In the genomic region with DNA sequence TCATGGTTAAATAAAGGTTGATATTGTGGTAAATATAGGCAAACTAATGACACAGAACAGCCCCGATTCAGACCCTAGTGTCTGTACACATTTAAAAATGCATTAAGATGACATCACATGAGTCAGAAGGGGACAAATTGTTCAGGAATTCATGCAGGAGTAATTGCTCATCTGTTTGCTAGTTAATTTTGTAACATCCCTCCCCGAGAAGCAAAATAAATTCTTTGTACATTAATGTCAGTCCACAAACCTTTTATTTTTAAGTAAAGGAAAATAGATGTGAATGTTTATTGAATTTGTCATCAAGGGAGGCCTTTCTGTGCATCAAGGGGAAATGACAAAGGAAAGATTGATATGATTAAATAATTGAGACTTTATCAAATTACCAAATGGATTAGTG, we compare ENCODE assay signal across 12 cellular contexts.
DNase-seq lines count a peak whose midpoint lies in the region; ATAC-seq and TF ChIP-seq lines count a peak whose summit lies in the region.
"Had no signal": no experiment of that assay in that cellular context is flagged by ENCODE, and none has a peak within 500 bp of the region (broad histone marks: within the 10 kb centered on the region; RNA-seq: fewer than 3 reads in every experiment).

No MANE protein-coding gene starts in this region.

- H3K27ac ChIP-seq in Panc1 (ENCODE audit: low read length) = peak overlapping the region; percentile 29
- H3K27ac ChIP-seq: heart right ventricle had no signal

- DNase-seq in EH (ENCODE audit: low read depth) = peak; percentile 96
- DNase-seq in Panc1 (ENCODE audit: low read depth, low spot score) = peak; percentile 95
- DNase-seq in epidermal melanocyte (ENCODE audit: insufficient read length, low spot score) = peak; percentile 36
- no peak for DNase-seq in omental fat pad (ENCODE audit: low spot score)
- DNase-seq in cerebellar nuclear complex (lab: John Stamatoyannopoulos, UW) = no peak
- no peak for DNase-seq in cardiac septum (ENCODE audit: low spot score)
- no peak for DNase-seq in posterior vena cava (ENCODE audit: low spot score)
- no peak for DNase-seq in NCI-H146 treated with DMSO at 0.1 percent for 48 hours (lab: John Stamatoyannopoulos, UW; ENCODE audit: unreplicated experiment)
- DNase-seq: heart right ventricle, mesendoderm, NCI-H510A treated with DMSO at 0.1 percent for 48 hours, SHP77 treated with DMSO at 0.1 percent for 48 hours had no signal

- no peak overlapping the region for H3K4me3 ChIP-seq in Panc1 (ENCODE audit: low read depth in 2 of 2, low read length in 2 of 2)
- H3K4me3 ChIP-seq: heart right ventricle had no signal

- POLR2A ChIA-PET in Panc1 (lab: Charles Lee) = no interaction called here

- in situ Hi-C loops in Panc1 (cut with HindIII; ENCODE audit: low pct_unique_long_range_greater_than_20kb, low sequenced_read_pairs) = no loop called here

- H3K27me3 ChIP-seq in Panc1 (ENCODE audit: control insufficient read depth, insufficient read depth, low read length) = no peaks in the 10 kb centered on the region
- H3K27me3 ChIP-seq: heart right ventricle had no signal

- TF ChIP-seq CTCF in Panc1 (IDR thresholded peaks at IDR 0.05) (no peak), omental fat pad (IDR thresholded peaks at IDR 0.05) (no peak)

- H3K4me1 ChIP-seq in Panc1 (ENCODE audit: control insufficient read depth, insufficient read depth, low read length) = peaks cover 63% of the 10 kb centered on the region

- no peaks in the 10 kb centered on the region for H3K36me3 ChIP-seq in Panc1 (ENCODE audit: control insufficient read depth, insufficient read depth, low read length)
- H3K36me3 ChIP-seq: heart right ventricle had no signal

- CTCF ChIA-PET in Panc1 (lab: Charles Lee) = no interaction called here

- intact Hi-C loops in Panc1 (cut with micrococcal nuclease; ENCODE audit: unreplicated experiment) (no loop called here), cardiac septum (cut with DNase I) (no loop called here), posterior vena cava (cut with DNase I) (no loop called here)

- no peaks in the 10 kb centered on the region for H3K9me3 ChIP-seq in Panc1 (ENCODE audit: control insufficient read depth, insufficient read depth, low read depth, low read length)
- H3K9me3 ChIP-seq: heart right ventricle had no signal

- TSS peak; percentile 22 for BruUV-seq in Panc1 (replicated peaks; lab: Mats Ljungman, UMichigan)

- ATAC-seq in Panc1 = peak; percentile 39; the same call in 1 of the 2 replicates
- peak; percentile 55 for ATAC-seq in omental fat pad (ENCODE audit: low FRiP score)
- ATAC-seq: heart right ventricle had no signal

Comparison
In these comparisons a context has a peak if more than half of its experiments do, and no peak if none do; other contexts are left out.
1. DNase-seq: peak in EH (single experiment), Panc1 (single experiment) and epidermal melanocyte (single experiment); none in omental fat pad (single experiment), cerebellar nuclear complex (0 of 2), cardiac septum (single experiment), posterior vena cava (single experiment) and NCI-H146 treated with DMSO at 0.1 percent for 48 hours (single experiment).